In the genomic region with DNA sequence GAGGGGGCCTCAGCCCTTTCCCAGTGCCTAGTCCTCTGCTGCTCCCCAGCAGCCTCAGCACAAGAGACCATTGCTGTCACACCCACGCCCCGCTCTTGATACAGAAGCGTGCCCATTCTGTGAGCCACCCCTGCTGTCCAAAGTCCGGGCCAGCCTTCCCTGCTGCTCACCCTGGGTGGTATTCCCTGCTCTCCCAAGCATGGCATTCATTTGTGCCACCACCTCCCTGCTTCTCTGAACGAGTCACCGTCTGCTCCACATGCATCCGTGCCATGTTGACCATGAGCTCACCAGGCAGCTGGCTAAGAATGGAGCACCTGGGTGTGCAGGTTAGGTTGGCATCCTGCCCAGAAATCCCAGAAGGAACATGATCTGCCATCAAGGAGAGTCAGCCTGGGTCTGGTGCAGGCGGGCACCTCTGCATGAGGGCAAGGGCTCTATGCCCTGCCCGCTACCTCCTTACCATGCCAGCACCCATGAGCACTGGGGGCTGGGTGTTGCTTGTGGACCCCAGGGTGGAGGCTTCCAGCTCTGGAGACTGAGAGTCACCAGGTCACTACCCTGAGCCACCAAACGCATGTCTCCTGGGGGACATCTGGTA, we compare ENCODE assay signal across 13 cellular contexts.
DNase-seq lines count a peak whose midpoint lies in the region; ATAC-seq, FAIRE-seq and TF ChIP-seq lines count a peak whose summit lies in the region.
"Had no signal": no experiment of that assay in that cellular context is flagged by ENCODE, and none has a peak within 500 bp of the region (broad histone marks: within the 10 kb centered on the region; RNA-seq: fewer than 3 reads in every experiment).

No MANE protein-coding gene starts in this region.

- FAIRE-seq in keratinocyte (lab: Jason Lieb, UNC), result no peak
- FAIRE-seq: G401.6 had no signal

- ATAC-seq in left cardiac atrium (no peak), GM21360 (IDR thresholded peaks at IDR 0.05; ENCODE audit: unreplicated experiment) (no peak)
- ATAC-seq: activated T-helper 17 cell treated with anti-CD3 and anti-CD28 coated beads, Interleukin-2, amount 50 U/mL, for 72 hours had no signal

- DNase-seq in left cardiac atrium, result peak; percentile 19
- no peak for DNase-seq in left ventricle myocardium inferior
- DNase-seq in NCI-H510A (lab: John Stamatoyannopoulos, UW), result peak; percentile 23
- peak; percentile 69 for DNase-seq in keratinocyte (ENCODE audit: low read depth, low spot score)
- no peak for DNase-seq in Ammon's horn (ENCODE audit: low spot score)
- DNase-seq in anterior cingulate cortex (lab: John Stamatoyannopoulos, UW), result no peak
- DNase-seq in hippocampal formation (lab: John Stamatoyannopoulos, UW), result no peak
- DNase-seq: activated CD4-positive, alpha-beta T cell treated with anti-CD3 and anti-CD28 coated beads, Interleukin-2, amount 10 ng/mL, durations not matched to agents 24 days and 14 days; HFFc6; NK-92 treated with Interleukin-12 subunit alpha and Interleukin-12 subunit beta, amount 100 ng/mL, for 24 hours had no signal

- H3K27me3 ChIP-seq in left ventricle myocardium inferior (ENCODE audit: low read depth) (peaks cover 15% of the 10 kb centered on the region), keratinocyte (ENCODE audit: control insufficient read depth, extremely low read depth, insufficient read depth, low read length) (peaks cover 3% of the 10 kb centered on the region)

- no peak overlapping the region for H2AFZ ChIP-seq in keratinocyte (ENCODE audit: control insufficient read depth, low read length)

- no peak overlapping the region for H3K27ac ChIP-seq in left ventricle myocardium inferior (replicated peaks)
- no peak overlapping the region for H3K27ac ChIP-seq in keratinocyte (ENCODE audit: control insufficient read depth, insufficient read depth, low read length)

- TF ChIP-seq CTCF in left ventricle myocardium inferior (IDR thresholded peaks at IDR 0.05; ENCODE audit: borderline replicate concordance), result no peak
- no peak for TF ChIP-seq CTCF in keratinocyte (optimal IDR thresholded peaks at IDR 0.05 in 1 of 3, IDR thresholded peaks at IDR 0.05 in 1 of 3, conservative IDR thresholded peaks at IDR 0.05 in 1 of 3; ENCODE audit: extremely low read depth in 1 of 3, insufficient read depth in 2 of 3, low read length in 3 of 3)

- H4K20me1 ChIP-seq in keratinocyte (ENCODE audit: control insufficient read depth, extremely low read depth, insufficient read depth, low read length), result no peaks in the 10 kb centered on the region

- H3K79me2 ChIP-seq in keratinocyte (ENCODE audit: control insufficient read depth, insufficient read depth, low read length), result no peaks in the 10 kb centered on the region

- intact Hi-C loops in left cardiac atrium (cut with DNase I), result no loop called here
- intact Hi-C loops in left ventricle myocardium inferior (cut with micrococcal nuclease), result no loop called here

- no peaks in the 10 kb centered on the region for H3K9me1 ChIP-seq in keratinocyte (ENCODE audit: control insufficient read depth, extremely low read depth, insufficient read depth, low read length)

- H3K36me3 ChIP-seq in left ventricle myocardium inferior (no peaks in the 10 kb centered on the region), keratinocyte (ENCODE audit: control insufficient read depth in 2 of 2, extremely low read depth in 1 of 2, insufficient read depth in 2 of 2, low read length in 2 of 2) (no peaks in the 10 kb centered on the region)

- H3K9ac ChIP-seq in keratinocyte (ENCODE audit: control insufficient read depth, extremely low read depth, insufficient read depth, low read length), result no peak overlapping the region

- H3K4me3 ChIP-seq in left ventricle myocardium inferior (no peak overlapping the region), keratinocyte (ENCODE audit: control insufficient read depth in 2 of 3, extremely low read depth in 1 of 3, insufficient read depth in 2 of 3, low read depth in 1 of 3, low read length in 3 of 3) (no peak overlapping the region)

- H3K4me1 ChIP-seq in left ventricle myocardium inferior (peaks cover 4% of the 10 kb centered on the region), keratinocyte (ENCODE audit: control insufficient read depth, extremely low read depth, insufficient read depth, low read length) (peaks cover 8% of the 10 kb centered on the region)

- dilution Hi-C loops in keratinocyte (cut with MboI; ENCODE audit: extremely low pct_ligation_motif_present, low sequenced_read_pairs), result no loop called here

- peaks cover 8% of the 10 kb centered on the region for H3K9me3 ChIP-seq in left ventricle myocardium inferior (replicated peaks)
- no peaks in the 10 kb centered on the region for H3K9me3 ChIP-seq in keratinocyte (ENCODE audit: control insufficient read depth, low read depth, low read length)

- H3K4me2 ChIP-seq in keratinocyte (ENCODE audit: control insufficient read depth, extremely low read depth, insufficient read depth, low read depth, low read length), result no peak overlapping the region

Comparison
In these comparisons a context has a peak if more than half of its experiments do, and no peak if none do; other contexts are left out.
1. DNase-seq: peak in left cardiac atrium (single experiment), NCI-H510A (single experiment) and keratinocyte (single experiment); none in left ventricle myocardium inferior (single experiment), Ammon's horn (single experiment), anterior cingulate cortex (0 of 58) and hippocampal formation (0 of 2).